22 cellular contexts compared by ENCODE assay signal in the genomic region with DNA sequence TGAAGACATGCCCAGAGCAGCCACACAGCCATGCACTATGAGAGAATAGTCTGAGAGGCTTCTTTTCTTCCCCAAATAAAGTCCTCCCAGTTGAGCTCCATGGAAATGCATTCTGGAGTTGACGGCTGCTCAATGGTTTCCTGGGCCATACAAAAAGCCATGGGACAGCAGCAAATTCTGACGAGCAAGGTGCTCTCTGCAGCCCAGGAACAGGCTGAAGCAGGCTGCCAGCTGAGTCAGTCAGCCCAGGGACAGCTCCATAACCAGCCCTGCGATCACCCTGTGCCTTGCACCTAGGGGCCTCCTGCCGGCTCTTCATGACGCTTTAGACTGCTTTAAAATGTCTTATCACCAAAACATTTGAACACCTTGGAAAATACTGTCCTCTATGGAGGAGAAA.
"Had no signal": no experiment of that assay in that cellular context is flagged by ENCODE, and none has a peak within 500 bp of the region (broad histone marks: within the 10 kb centered on the region; RNA-seq: fewer than 3 reads in every experiment).

No MANE protein-coding gene starts in this region.

- H3K9me3 ChIP-seq: esophagus muscularis mucosa, left ventricle myocardium inferior, neutrophil, ovary, prostate gland, testis, uterus had no signal

- H3K27me3 ChIP-seq: esophagus muscularis mucosa, foreskin keratinocyte, heart right ventricle, neutrophil, ovary, testis, uterus had no signal

- H3K4me3 Mint-ChIP-seq: activated naive CD8-positive, alpha-beta T cell; nephron had no signal

- H3K36me3 ChIP-seq: esophagus muscularis mucosa, heart right ventricle, left ventricle myocardium inferior, neutrophil, ovary, prostate gland, uterus had no signal

- ATAC-seq: foreskin keratinocyte, heart right ventricle had no signal

- H3K27me3 Mint-ChIP-seq: activated naive CD8-positive, alpha-beta T cell had no signal

- H3K4me1 ChIP-seq: esophagus muscularis mucosa, foreskin keratinocyte, heart right ventricle, left ventricle myocardium inferior, prostate gland, testis, uterus had no signal

- H3K27ac ChIP-seq: esophagus muscularis mucosa, foreskin keratinocyte, heart right ventricle, left ventricle myocardium inferior, neutrophil, ovary, prostate gland, testis, uterus had no signal

- H3K27ac Mint-ChIP-seq: activated naive CD8-positive, alpha-beta T cell; nephron had no signal

- H3K4me3 ChIP-seq: esophagus muscularis mucosa, heart right ventricle, left ventricle myocardium inferior, ovary, prostate gland, testis, uterus had no signal

- DNase-seq: activated CD4-positive, alpha-beta T cell treated with anti-CD3 and anti-CD28 coated beads for 4 hours; activated CD4-positive, alpha-beta T cell treated with anti-CD3 and anti-CD28 coated beads, Interleukin-2, amount 50 U/mL, for 4 hours; activated effector memory CD4-positive, alpha-beta T cell treated with Interleukin-2 at 50 U/mL for 16 hours; activated naive CD4-positive, alpha-beta T cell treated with Interleukin-2 at 50 U/mL for 16 hours; activated T-cell treated with anti-CD3 and anti-CD28 coated beads for 4 hours; anterior cingulate cortex; cerebellar nuclear complex; cortex of kidney; foreskin keratinocyte; heart right ventricle; left ventricle myocardium inferior; ovary; stimulated activated CD4-positive, alpha-beta T cell treated with anti-CD3 and anti-CD28 coated beads, Interleukin-15, amount 100 ng/mL, for 24 hours; stimulated activated naive CD4-positive, alpha-beta T cell; testis; trophoblast cell; uterus had no signal

- H3K9me3 Mint-ChIP-seq: nephron had no signal

- H3K36me3 Mint-ChIP-seq: activated naive CD8-positive, alpha-beta T cell had no signal
